10 cellular contexts compared by ENCODE assay signal in the genomic region with DNA sequence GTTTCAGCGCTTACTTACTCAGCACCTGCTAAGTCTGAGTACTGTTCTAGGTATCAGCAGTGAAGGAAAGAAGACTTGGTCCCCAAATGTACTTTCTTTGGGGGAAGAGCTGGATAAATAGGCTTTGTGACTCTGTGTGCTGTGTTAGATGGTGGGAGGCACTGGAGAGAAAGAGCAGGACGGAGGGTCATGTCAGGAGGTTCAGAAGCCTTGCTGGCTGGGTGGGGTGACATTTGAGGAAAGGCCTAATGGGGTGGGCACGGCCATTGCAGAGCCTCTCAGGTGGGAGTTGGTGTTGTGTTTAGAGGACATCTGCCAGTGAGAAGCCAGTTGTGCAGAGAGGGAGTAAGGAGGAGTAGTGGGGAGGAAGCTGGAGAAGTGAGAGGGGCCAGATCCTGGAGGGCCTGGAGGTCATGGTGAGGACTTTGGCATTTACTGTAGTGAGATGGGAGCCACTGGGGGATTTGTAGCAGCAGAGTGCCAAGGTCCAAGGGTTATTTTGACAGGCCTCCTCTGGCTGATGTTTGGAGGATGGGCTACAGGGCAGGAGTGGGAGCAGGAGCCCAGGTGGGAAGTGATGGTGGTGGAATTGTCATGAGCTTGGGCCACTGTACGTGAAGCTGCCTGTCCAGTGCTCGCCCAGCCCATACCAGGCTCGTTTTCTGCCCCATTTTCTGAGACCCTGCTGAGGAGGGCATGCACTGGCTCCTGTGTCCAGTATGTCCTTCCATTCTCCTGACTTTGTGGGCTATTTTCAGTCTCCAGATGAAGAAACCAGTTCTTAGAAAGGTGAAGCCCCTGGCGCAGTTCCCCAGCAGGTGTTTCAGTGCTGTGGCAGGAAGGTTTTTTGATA. TPM values are rescaled to one million over a fixed set of nuclear protein-coding genes. Genes with fewer than 3 reads are reported as not detected.
DNase-seq lines count a peak whose midpoint lies in the region; ATAC-seq and TF ChIP-seq lines count a peak whose summit lies in the region.
"Had no signal": no experiment of that assay in that cellular context is flagged by ENCODE, and none has a peak within 500 bp of the region (broad histone marks: within the 10 kb centered on the region; RNA-seq: fewer than 3 reads in every experiment).

No MANE protein-coding gene starts in this region.

- no peaks in the 10 kb centered on the region for H3F3A ChIP-seq in neural progenitor cell (ENCODE audit: low read depth)

- peaks cover 54% of the 10 kb centered on the region for H4K20me1 ChIP-seq in neural progenitor cell (ENCODE audit: low read depth)

- H3K36me3 Mint-ChIP-seq in neural progenitor cell = peaks cover 8% of the 10 kb centered on the region

- no peak overlapping the region for H3K4me2 ChIP-seq in neural progenitor cell

- H3K4me1 ChIP-seq in A673 (ENCODE audit: insufficient read depth, low read length, poor library complexity, severe bottlenecking) (peaks cover 29% of the 10 kb centered on the region), colonic mucosa (peaks cover 6% of the 10 kb centered on the region), neural progenitor cell (peaks cover 4% of the 10 kb centered on the region)

- H3K36me3 ChIP-seq in A673 (ENCODE audit: insufficient read depth, low read length, poor library complexity, severe bottlenecking) (peaks cover 12% of the 10 kb centered on the region), colonic mucosa (no peaks in the 10 kb centered on the region), neural progenitor cell (no peaks in the 10 kb centered on the region)

- POLR2A ChIA-PET in A673 (lab: Charles Lee; ENCODE audit: low non-redundant PET) = interaction anchor here (0.6 kb wide), 1 partner anchor 142 kb away, joined by 8 read pairs; no protein-coding TSS in a partner anchor

- BruUV-seq in A673 (replicated peaks; lab: Mats Ljungman, UMichigan) = no TSS peak

- no peak overlapping the region for H3K4me3 Mint-ChIP-seq in neural progenitor cell

- no peaks in the 10 kb centered on the region for H3K27me3 ChIP-seq in A673 (replicated peaks; ENCODE audit: insufficient read depth, low read depth, low read length, poor library complexity)
- no peaks in the 10 kb centered on the region for H3K27me3 ChIP-seq in colonic mucosa
- H3K27me3 ChIP-seq in neural progenitor cell = no peaks in the 10 kb centered on the region
- H3K27me3 ChIP-seq: SJSA1 had no signal

- H3K4me3 ChIP-seq in A673 (ENCODE audit: low read depth, low read length, poor library complexity, severe bottlenecking) (no peak overlapping the region), colonic mucosa (peak overlapping the region; percentile 70), neural progenitor cell (no peak overlapping the region)
- H3K4me3 ChIP-seq: SJSA1 had no signal

- no peak overlapping the region for H2AFZ ChIP-seq in neural progenitor cell (replicated peaks)

- H3K9ac ChIP-seq in colonic mucosa (ENCODE audit: low read depth in 2 of 2, low read length in 2 of 2) (peak overlapping the region; percentile 78 to 93), neural progenitor cell (peak overlapping the region; percentile 12)

- TF ChIP-seq CTCF in A673 (conservative IDR thresholded peaks at IDR 0.05; ENCODE audit: low read depth, low read length) (no peak), colonic mucosa (IDR thresholded peaks at IDR 0.05) (no peak), neural progenitor cell (IDR thresholded peaks at IDR 0.05) (no peak)

- no peak for DNase-seq in A673 (ENCODE audit: low spot score)
- DNase-seq in HuH-7 (ENCODE audit: low spot score) = peak; percentile 81
- DNase-seq in colonic mucosa = peak; percentile 56
- no peak for DNase-seq in neural progenitor cell (ENCODE audit: low spot score)
- DNase-seq in H4 (ENCODE audit: low spot score) = no peak
- no peak for DNase-seq in NCI-H1417 (lab: John Stamatoyannopoulos, UW)
- no peak for DNase-seq in NCI-H1048 (lab: John Stamatoyannopoulos, UW)
- DNase-seq: GF-D8 had no signal

- no peak overlapping the region for H3K27ac Mint-ChIP-seq in neural progenitor cell

- H3K4me1 Mint-ChIP-seq in neural progenitor cell = peaks cover 16% of the 10 kb centered on the region

- peaks cover 73% of the 10 kb centered on the region for H3K79me2 ChIP-seq in neural progenitor cell (ENCODE audit: low read depth)

- CTCF ChIA-PET in A673 (lab: Charles Lee) = no interaction called here

- no peak for ATAC-seq in HG03565 (IDR thresholded peaks at IDR 0.05; ENCODE audit: unreplicated experiment)

- H3K27ac ChIP-seq in A673 (ENCODE audit: low read depth, low read length, poor library complexity, severe bottlenecking) (peak overlapping the region; percentile 31), colonic mucosa (peak overlapping the region; percentile 97), neural progenitor cell (no peak overlapping the region)
- H3K27ac ChIP-seq: SJSA1 had no signal

- no peaks in the 10 kb centered on the region for H3K27me3 Mint-ChIP-seq in neural progenitor cell (ENCODE audit: insufficient read depth, low read depth)

- H3K9me3 Mint-ChIP-seq in neural progenitor cell = no peaks in the 10 kb centered on the region

- H3K9me3 ChIP-seq in A673 (ENCODE audit: low read depth, low read length, poor library complexity, severe bottlenecking) (no peaks in the 10 kb centered on the region), colonic mucosa (no peaks in the 10 kb centered on the region), neural progenitor cell (ENCODE audit: low read depth) (no peaks in the 10 kb centered on the region)
- H3K9me3 ChIP-seq: SJSA1 had no signal

- intact Hi-C loops in A673 (cut with micrococcal nuclease; ENCODE audit: unreplicated experiment) (no loop called here), colonic mucosa (cut with DNase I) (loop anchor here (5.0 kb wide), 1 partner anchor 64 kb away; a partner anchor contains a TSS)

RNA-seq across cellular contexts. Expression of a gene that starts 0.9 kb away (rescaled TPM):
- total RNA-seq in A673 (2021) (3.4 and 3.5 TPM in 2 replicates), colonic mucosa (100 to 1,000 TPM; 202 to 345 TPM), neural progenitor cell (ENCODE audit: low replicate concordance) (1.6 and 6.6 TPM in 2 replicates)
- 0.29 and 0.56 TPM in 2 replicates for total RNA-seq in H4 (2014; rRNA removed; shearing (Covaris generic))

Comparison
In these comparisons a context has a peak if more than half of its experiments do, and no peak if none do; other contexts are left out.
1. DNase-seq: peak in HuH-7 (single experiment) and colonic mucosa (single experiment); none in A673 (single experiment), neural progenitor cell (single experiment), H4 (single experiment), NCI-H1417 (0 of 3) and NCI-H1048 (single experiment).
2. RNA of a gene that starts 0.9 kb away (total RNA-seq): 202 to 345 TPM in colonic mucosa; 3.4 to 3.5 TPM in A673, 1.6 to 6.6 TPM in neural progenitor cell and 0.29 to 0.56 TPM in H4; every median in the first group is over 10 times any median in the second.